Comparison of ENCODE assay signal across 8 cellular contexts in the genomic region with DNA sequence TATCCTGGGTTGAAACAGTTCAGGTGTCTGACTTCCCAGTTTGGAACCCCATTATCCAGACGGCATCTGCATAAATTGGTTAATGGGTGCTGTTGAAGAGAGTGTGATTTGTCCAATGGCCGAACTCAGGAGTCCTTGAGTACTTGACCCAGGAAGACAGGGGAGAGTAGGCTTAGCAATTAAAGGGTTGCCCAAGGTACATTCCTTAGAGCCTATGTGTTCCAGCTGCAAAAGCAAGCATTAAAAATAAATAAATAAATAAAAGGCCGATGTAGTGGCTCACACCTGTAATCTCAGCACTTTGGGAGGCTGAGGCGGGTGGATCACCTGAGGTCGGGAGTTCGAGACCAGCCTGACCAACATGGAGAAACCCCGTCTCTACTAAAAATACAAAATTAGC. TPM values are rescaled to one million over a fixed set of nuclear protein-coding genes. Genes with fewer than 3 reads are reported as not detected.
A peak's percentile ranks its signal among the peaks of the same experiment; 100 is the strongest.
DNase-seq lines count a peak whose midpoint lies in the region; ATAC-seq, FAIRE-seq and TF ChIP-seq lines count a peak whose summit lies in the region.
"Not testable (repeated sequence)": the region's sequence is repeated elsewhere in the genome, so short reads cannot be mapped to it uniquely, and the experiment has no call there.

No MANE protein-coding gene starts in this region.

- peaks cover 32 to 83% (median 56%) of the 10 kb centered on the region in 4 donors for H3K4me1 Mint-ChIP-seq in CD4-positive, alpha-beta memory T cell
- H3K4me1 Mint-ChIP-seq in activated CD8-positive, alpha-beta T cell treated with anti-CD3 and anti-CD28 coated beads for 36 hours (ENCODE audit: low read depth) = peaks cover 58% of the 10 kb centered on the region
- H3K4me1 Mint-ChIP-seq in nephron progenitor cell = peaks cover 67% of the 10 kb centered on the region
- peaks cover 49% of the 10 kb centered on the region for H3K4me1 Mint-ChIP-seq in stimulated activated effector memory CD8-positive, alpha-beta T cell treated with anti-CD3 and anti-CD28 coated beads, Interleukin-12 subunit alpha, Interleukin-12 subunit beta, amount 100 ng/mL, for 72 hours

- POLR2A ChIA-PET in CD4-positive, alpha-beta memory T cell (lab: Charles Lee; ENCODE audit: partially characterized antibody) = interaction anchor here (5.9 to 6.1 kb wide), 2 partner anchors 22 to 39 kb away, joined by 46 to 70 read pairs; no protein-coding TSS in a partner anchor
- POLR2A ChIA-PET in PC-9 (lab: Charles Lee; ENCODE audit: unreplicated experiment); activated CD8-positive, alpha-beta T cell treated with anti-CD3 and anti-CD28 coated beads for 36 hours (lab: Charles Lee); endothelial cell of umbilical vein (lab: Charles Lee): not testable (repeated sequence)

- H3K27ac Mint-ChIP-seq in CD4-positive, alpha-beta memory T cell = peak overlapping the region in 6 of 7 donors; percentile 27 to 99 (median 73)
- not testable (repeated sequence) for H3K27ac Mint-ChIP-seq in activated CD8-positive, alpha-beta T cell treated with anti-CD3 and anti-CD28 coated beads for 36 hours
- H3K27ac Mint-ChIP-seq in nephron progenitor cell = peak overlapping the region; percentile 77
- peak overlapping the region; percentile 14 for H3K27ac Mint-ChIP-seq in stimulated activated effector memory CD8-positive, alpha-beta T cell treated with anti-CD3 and anti-CD28 coated beads, Interleukin-12 subunit alpha, Interleukin-12 subunit beta, amount 100 ng/mL, for 72 hours

- H3K36me3 ChIP-seq in CD4-positive, alpha-beta memory T cell (ENCODE audit: insufficient read depth, low read length); PC-9 (ENCODE audit: low read depth); ascending aorta; endothelial cell of umbilical vein (ENCODE audit: control insufficient read depth in 2 of 2, extremely low read depth in 1 of 2, insufficient read depth in 2 of 2, low read length in 2 of 2); cardiac muscle cell: not testable (repeated sequence)

- peaks cover 42% of the 10 kb centered on the region for H3F3A ChIP-seq in PC-9 (ENCODE audit: insufficient read depth, low read depth)

- H3K9me3 Mint-ChIP-seq in CD4-positive, alpha-beta memory T cell; activated CD8-positive, alpha-beta T cell treated with anti-CD3 and anti-CD28 coated beads for 36 hours; nephron progenitor cell; stimulated activated effector memory CD8-positive, alpha-beta T cell treated with anti-CD3 and anti-CD28 coated beads, Interleukin-12 subunit alpha, Interleukin-12 subunit beta, amount 100 ng/mL, for 72 hours: not testable (repeated sequence)

- H3K9me3 ChIP-seq in CD4-positive, alpha-beta memory T cell (ENCODE audit: control insufficient read depth in 1 of 2, low read length in 2 of 2); PC-9 (ENCODE audit: insufficient read depth, low read depth); ascending aorta; endothelial cell of umbilical vein (replicated peaks; ENCODE audit: control insufficient read depth, insufficient read depth, low read length); cardiac muscle cell (ENCODE audit: low read depth): not testable (repeated sequence)

- not testable (repeated sequence) for ATAC-seq in activated CD8-positive, alpha-beta T cell treated with anti-CD3 and anti-CD28 coated beads for 36 hours; stimulated activated effector memory CD8-positive, alpha-beta T cell treated with anti-CD3 and anti-CD28 coated beads, Interleukin-12 subunit alpha, Interleukin-12 subunit beta, amount 100 ng/mL, for 72 hours

- not testable (repeated sequence) for H3K4me3 ChIP-seq in CD4-positive, alpha-beta memory T cell (ENCODE audit: low read length in 2 of 2); PC-9; ascending aorta; endothelial cell of umbilical vein (replicated peaks in 1 of 3; ENCODE audit: insufficient read depth in 1 of 3, low read depth in 1 of 3, low read length in 3 of 3); cardiac muscle cell

- not testable (repeated sequence) for FAIRE-seq in endothelial cell of umbilical vein (lab: Jason Lieb, UNC)

- BruUV-seq in PC-9 (replicated peaks; lab: Mats Ljungman, UMichigan); endothelial cell of umbilical vein (replicated peaks; lab: Mats Ljungman, UMichigan): not testable (repeated sequence)

- not testable (repeated sequence) for H3K27me3 Mint-ChIP-seq in CD4-positive, alpha-beta memory T cell; activated CD8-positive, alpha-beta T cell treated with anti-CD3 and anti-CD28 coated beads for 36 hours; nephron progenitor cell (ENCODE audit: low read depth, poor library complexity)

- TF ChIP-seq POLR2A in endothelial cell of umbilical vein (IDR thresholded peaks at IDR 0.05; ENCODE audit: low read depth, low read length) = not testable (repeated sequence)

- H3K79me2 ChIP-seq in PC-9 (ENCODE audit: low read depth) (peaks cover 86% of the 10 kb centered on the region), endothelial cell of umbilical vein (ENCODE audit: control insufficient read depth, insufficient read depth, low read length) (peaks cover 76% of the 10 kb centered on the region)

- not testable (repeated sequence) for H2AFZ ChIP-seq in PC-9; endothelial cell of umbilical vein (ENCODE audit: low read depth, low read length)

- dilution Hi-C loops in endothelial cell of umbilical vein (cut with MboI; ENCODE audit: extremely low pct_ligation_motif_present, low sequenced_read_pairs) = not testable (repeated sequence)

- peaks cover 65% of the 10 kb centered on the region for H3K4me1 ChIP-seq in CD4-positive, alpha-beta memory T cell (ENCODE audit: insufficient read depth, low read length)
- H3K4me1 ChIP-seq in PC-9 (replicated peaks; ENCODE audit: insufficient read depth) (peaks cover 59% of the 10 kb centered on the region), ascending aorta (peaks cover 11 to 54% of the 10 kb centered on the region in 2 donors), endothelial cell of umbilical vein (ENCODE audit: control insufficient read depth, extremely low read depth, insufficient read depth, low read length) (peaks cover 44% of the 10 kb centered on the region), cardiac muscle cell (ENCODE audit: low read depth) (peaks cover 39% of the 10 kb centered on the region)

- H4K20me1 ChIP-seq in PC-9 (ENCODE audit: insufficient read depth); endothelial cell of umbilical vein (replicated peaks; ENCODE audit: control insufficient read depth, extremely low read depth, insufficient read depth, low read length): not testable (repeated sequence)

- H3K36me3 Mint-ChIP-seq in CD4-positive, alpha-beta memory T cell = peaks cover 0 to 17% of the 10 kb centered on the region in 2 donors
- H3K36me3 Mint-ChIP-seq in activated CD8-positive, alpha-beta T cell treated with anti-CD3 and anti-CD28 coated beads for 36 hours (ENCODE audit: low read depth) = peaks cover 43% of the 10 kb centered on the region
- H3K36me3 Mint-ChIP-seq in nephron progenitor cell (ENCODE audit: low read depth) = not testable (repeated sequence)
- H3K36me3 Mint-ChIP-seq in stimulated activated effector memory CD8-positive, alpha-beta T cell treated with anti-CD3 and anti-CD28 coated beads, Interleukin-12 subunit alpha, Interleukin-12 subunit beta, amount 100 ng/mL, for 72 hours = peaks cover 92% of the 10 kb centered on the region

- not testable (repeated sequence) for DNase-seq in CD4-positive, alpha-beta memory T cell; activated CD8-positive, alpha-beta T cell treated with anti-CD3 and anti-CD28 coated beads for 36 hours; ascending aorta (ENCODE audit: low spot score in 2 of 2); endothelial cell of umbilical vein (ENCODE audit: low read depth, low spot score); cardiac muscle cell (ENCODE audit: low read depth in 1 of 2, low spot score in 1 of 2); nephron progenitor cell; stimulated activated effector memory CD8-positive, alpha-beta T cell treated with anti-CD3 and anti-CD28 coated beads, Interleukin-12 subunit alpha, Interleukin-12 subunit beta, amount 100 ng/mL, for 72 hours (ENCODE audit: low spot score in 2 of 2)
- DNase-seq in PC-9 = peak in 1 of 2 experiments; percentile 60

- H3K4me2 ChIP-seq in PC-9 (peak overlapping the region; percentile 7; the same call in 1 of the 2 replicates), endothelial cell of umbilical vein (ENCODE audit: insufficient read depth, low read length) (peak overlapping the region; percentile 59)

- H3K27ac ChIP-seq in CD4-positive, alpha-beta memory T cell (ENCODE audit: low read depth, low read length); endothelial cell of umbilical vein (ENCODE audit: insufficient read depth, low read depth, low read length): not testable (repeated sequence)
- peak overlapping the region; percentile 13; the same call in 1 of the 2 replicates for H3K27ac ChIP-seq in PC-9
- H3K27ac ChIP-seq in ascending aorta = peak overlapping the region; percentile 91 to 99
- peak overlapping the region; percentile 44 for H3K27ac ChIP-seq in cardiac muscle cell

- H3K4me3 Mint-ChIP-seq in CD4-positive, alpha-beta memory T cell = peak overlapping the region in 1 of 8 donors; percentile 10
- H3K4me3 Mint-ChIP-seq in activated CD8-positive, alpha-beta T cell treated with anti-CD3 and anti-CD28 coated beads for 36 hours = peak overlapping the region; percentile 2
- H3K4me3 Mint-ChIP-seq in nephron progenitor cell; stimulated activated effector memory CD8-positive, alpha-beta T cell treated with anti-CD3 and anti-CD28 coated beads, Interleukin-12 subunit alpha, Interleukin-12 subunit beta, amount 100 ng/mL, for 72 hours: not testable (repeated sequence)

- H3K9me1 ChIP-seq in endothelial cell of umbilical vein (replicated peaks; ENCODE audit: control insufficient read depth, extremely low read depth, insufficient read depth, low read length) = not testable (repeated sequence)

- TF ChIP-seq CTCF in PC-9 (conservative IDR thresholded peaks at IDR 0.05); activated CD8-positive, alpha-beta T cell treated with anti-CD3 and anti-CD28 coated beads for 36 hours (IDR thresholded peaks at IDR 0.05); ascending aorta (IDR thresholded peaks at IDR 0.05); endothelial cell of umbilical vein (IDR thresholded peaks at IDR 0.05; ENCODE audit: extremely low read depth in 1 of 2, insufficient read depth in 1 of 2, low read depth in 1 of 2, low read length in 2 of 2); cardiac muscle cell (IDR thresholded peaks at IDR 0.05; ENCODE audit: low read depth, low read length); nephron progenitor cell (IDR thresholded peaks at IDR 0.05): not testable (repeated sequence)

- not testable (repeated sequence) for H3K27me3 ChIP-seq in CD4-positive, alpha-beta memory T cell (ENCODE audit: insufficient read depth, low read length); PC-9 (ENCODE audit: insufficient read depth, low read depth); ascending aorta; endothelial cell of umbilical vein (ENCODE audit: control insufficient read depth in 2 of 2, insufficient read depth in 2 of 2, low read length in 2 of 2); cardiac muscle cell

- CTCF ChIA-PET in CD4-positive, alpha-beta memory T cell (lab: Charles Lee; ENCODE audit: partially characterized antibody) = interaction anchor here (1.2 kb wide), 1 partner anchor 39 kb away, joined by 3 read pairs; no protein-coding TSS in a partner anchor
- CTCF ChIA-PET in PC-9 (lab: Charles Lee); activated CD8-positive, alpha-beta T cell treated with anti-CD3 and anti-CD28 coated beads for 36 hours (lab: Charles Lee): not testable (repeated sequence)
- CTCF ChIA-PET in endothelial cell of umbilical vein (lab: Charles Lee) = interaction anchor here (1.0 to 1.4 kb wide), 4 partner anchors 53 to 86 kb away, joined by 3 to 8 read pairs (median 3); no protein-coding TSS in a partner anchor

- intact Hi-C loops in CD4-positive, alpha-beta memory T cell (cut with micrococcal nuclease); PC-9 (cut with micrococcal nuclease; ENCODE audit: unreplicated experiment); activated CD8-positive, alpha-beta T cell treated with anti-CD3 and anti-CD28 coated beads for 36 hours (cut with micrococcal nuclease); ascending aorta (cut with DNase I): not testable (repeated sequence)
- intact Hi-C loops in endothelial cell of umbilical vein (cut with micrococcal nuclease) = loop anchor here (1.0 kb wide), 1 partner anchor 27 kb away; no protein-coding TSS in a partner anchor

- H3K9me2 ChIP-seq in PC-9 (ENCODE audit: insufficient read depth) = not testable (repeated sequence)

- not testable (repeated sequence) for H3K9ac ChIP-seq in endothelial cell of umbilical vein (replicated peaks; ENCODE audit: extremely low read depth, insufficient read depth, low read length)

RNA-seq across cellular contexts. Expression of a gene that starts 44.0 kb away (rescaled TPM):
- 10 to 100 TPM; 68.6 to 70.1 TPM for total RNA-seq in CD4-positive, alpha-beta memory T cell
- 100 to 1,000 TPM; 153 to 156 TPM for polyA plus RNA-seq in CD4-positive, alpha-beta memory T cell
- 128 and 140 TPM in 2 replicates for total RNA-seq in PC-9 (2021)
- 100 to 1,000 TPM; 314 to 325 TPM for total RNA-seq in activated CD8-positive, alpha-beta T cell treated with anti-CD3 and anti-CD28 coated beads for 36 hours
- 128 TPM for total RNA-seq in ascending aorta
- 120 and 121 TPM in 2 replicates for total RNA-seq in endothelial cell of umbilical vein
- polyA plus RNA-seq in endothelial cell of umbilical vein = 35.9 and 50.8 TPM in 2 replicates
- 44.9 and 54.6 TPM in 2 replicates for polyA plus RNA-seq in endothelial cell of umbilical vein (2011; cell fraction: cytosol; rRNA removed)
- polyA plus RNA-seq in endothelial cell of umbilical vein (2011; cell fraction: nucleus; rRNA removed) = 54.9 and 58.1 TPM in 2 replicates
- 120 TPM in 2 replicates for polyA plus RNA-seq in endothelial cell of umbilical vein (2012)
- 97.6 and 101 TPM in 2 replicates for polyA minus RNA-seq in endothelial cell of umbilical vein
- 3.4 TPM for polyA minus RNA-seq in endothelial cell of umbilical vein (2011; cell fraction: cytosol; rRNA and poly(A)+ RNA removed)
- 25.6 and 26.7 TPM in 2 replicates for polyA minus RNA-seq in endothelial cell of umbilical vein (2011; cell fraction: nucleus; rRNA and poly(A)+ RNA removed)
- total RNA-seq in cardiac muscle cell = 283 and 324 TPM in 2 replicates
- polyA plus RNA-seq in cardiac muscle cell = 347 and 375 TPM in 2 replicates
